In genomic region chr4:81096566-81096965, GRCh38 we compare ENCODE assay signal across 27 cellular contexts.
"Had no signal": no experiment of that assay in that cellular context is flagged by ENCODE, and none has a peak within 500 bp of the region (broad histone marks: within the 10 kb centered on the region; RNA-seq: fewer than 3 reads in every experiment).

No MANE protein-coding gene starts in this region.

- ATAC-seq: activated CD8-positive, alpha-beta T cell treated with anti-CD3 and anti-CD28 coated beads for 36 hours; activated T-cell treated with anti-CD3 and anti-CD28 coated beads, Interleukin-2, amount 50 U/mL, for 72 hours; activated T-helper 17 cell treated with anti-CD3 and anti-CD28 coated beads, Interleukin-2, amount 50 U/mL, for 72 hours; Panc1 had no signal

- H3K4me3 ChIP-seq: ascending aorta, cardiac muscle cell, SJSA1 had no signal

- DNase-seq: activated CD4-positive, alpha-beta T cell treated with anti-CD3 and anti-CD28 coated beads, Interleukin-2, amount 10 ng/mL, durations not matched to agents 24 days and 14 days; activated CD4-positive, alpha-beta T cell treated with anti-CD3 and anti-CD28 coated beads, Interleukin-2, amount 50 U/mL, for 4 hours; activated CD8-positive, alpha-beta T cell treated with anti-CD3 and anti-CD28 coated beads for 36 hours; activated effector memory CD4-positive, alpha-beta T cell treated with anti-CD3 and anti-CD28 coated beads, Interleukin-2, amount 50 U/mL, for 16 hours; activated naive CD4-positive, alpha-beta T cell; activated naive CD4-positive, alpha-beta T cell treated with anti-CD3 and anti-CD28 coated beads, Interleukin-2, amount 50 U/mL, for 16 hours; activated naive CD8-positive, alpha-beta T cell treated with anti-CD3 and anti-CD28 coated beads for 36 hours; activated T-cell treated with anti-CD3 and anti-CD28 coated beads, Interleukin-2, amount 50 U/mL, for 1 hour; activated T-cell treated with anti-CD3 and anti-CD28 coated beads, Interleukin-2, amount 50 U/mL, for 72 hours; amygdala; Karpas-422; NCI-H1105; NCI-H1436; NCI-H1694; NCI-H1930; NCI-H2081 treated with DMSO at 0.1 percent for 48 hours; NCI-H226; NCI-H446 treated with DMSO at 0.1 percent for 48 hours; NCI-H524; NCI-H69; SHP77 treated with DMSO at 0.1 percent for 48 hours; SK-N-SH had no signal
